In genomic region chr12:62103736-62104135, GRCh38 we compare ENCODE assay signal across 34 cellular contexts.
"Had no signal": no experiment of that assay in that cellular context is flagged by ENCODE, and none has a peak within 500 bp of the region (broad histone marks: within the 10 kb centered on the region; RNA-seq: fewer than 3 reads in every experiment).

No MANE protein-coding gene starts in this region.

- H3K9me3 ChIP-seq: Peyer's patch had no signal

- H3K36me3 ChIP-seq: brain microvascular endothelial cell, cardiac muscle cell, Peyer's patch had no signal

- H3K4me3 ChIP-seq: cardiac muscle cell, K562, Peyer's patch had no signal

- H3K4me3 Mint-ChIP-seq: activated B cell treated with CpG ODN at 0.5 μM for 24 hours; activated CD4-positive, alpha-beta memory T cell treated with anti-CD3 and anti-CD28 coated beads, Interleukin-2, amount 10 ng/mL, durations not matched to agents 7 days and 5 days; activated CD8-positive, alpha-beta memory T cell treated with anti-CD3 and anti-CD28 coated beads, Interleukin-2, amount 10 ng/mL, durations not matched to agents 7 days and 5 days; activated naive CD4-positive, alpha-beta T cell treated with anti-CD3 and anti-CD28 coated beads, Interleukin-2, amount 10 ng/mL, durations not matched to agents 7 days and 5 days; activated naive CD8-positive, alpha-beta T cell; activated naive CD8-positive, alpha-beta T cell treated with anti-CD3 and anti-CD28 coated beads, Interleukin-2, amount 50 U/mL, for 24 hours; central memory CD8-positive, alpha-beta T cell; T-cell had no signal

- H3K27me3 ChIP-seq: brain microvascular endothelial cell, cardiac muscle cell, Peyer's patch had no signal

- H3K27ac Mint-ChIP-seq: activated B cell treated with CpG ODN at 0.5 μM for 24 hours; activated CD4-positive, alpha-beta memory T cell treated with anti-CD3 and anti-CD28 coated beads, Interleukin-2, amount 10 ng/mL, durations not matched to agents 7 days and 5 days; activated CD8-positive, alpha-beta memory T cell treated with anti-CD3 and anti-CD28 coated beads, Interleukin-2, amount 10 ng/mL, durations not matched to agents 7 days and 5 days; activated naive CD4-positive, alpha-beta T cell treated with anti-CD3 and anti-CD28 coated beads, Interleukin-2, amount 10 ng/mL, durations not matched to agents 7 days and 5 days; activated naive CD8-positive, alpha-beta T cell; activated naive CD8-positive, alpha-beta T cell treated with anti-CD3 and anti-CD28 coated beads, Interleukin-2, amount 50 U/mL, for 24 hours; T-cell had no signal

- H3K36me3 Mint-ChIP-seq: activated CD8-positive, alpha-beta memory T cell treated with anti-CD3 and anti-CD28 coated beads, Interleukin-2, amount 10 ng/mL, durations not matched to agents 7 days and 5 days; activated naive CD4-positive, alpha-beta T cell treated with anti-CD3 and anti-CD28 coated beads, Interleukin-2, amount 10 ng/mL, durations not matched to agents 7 days and 5 days; activated naive CD8-positive, alpha-beta T cell; T-cell had no signal

- H3K4me1 ChIP-seq: Peyer's patch had no signal

- H3K27me3 Mint-ChIP-seq: activated CD4-positive, alpha-beta memory T cell treated with anti-CD3 and anti-CD28 coated beads, Interleukin-2, amount 10 ng/mL, durations not matched to agents 7 days and 5 days; activated naive CD4-positive, alpha-beta T cell treated with anti-CD3 and anti-CD28 coated beads, Interleukin-2, amount 10 ng/mL, durations not matched to agents 7 days and 5 days; activated naive CD8-positive, alpha-beta T cell treated with anti-CD3 and anti-CD28 coated beads, Interleukin-2, amount 50 U/mL, for 24 hours; central memory CD8-positive, alpha-beta T cell; T-cell had no signal

- H3K27ac ChIP-seq: brain microvascular endothelial cell, cardiac muscle cell, Peyer's patch, VCaP had no signal

- H3K4me1 Mint-ChIP-seq: activated B cell treated with CpG ODN at 0.5 μM for 24 hours; activated CD4-positive, alpha-beta memory T cell treated with anti-CD3 and anti-CD28 coated beads, Interleukin-2, amount 10 ng/mL, durations not matched to agents 7 days and 5 days; activated CD8-positive, alpha-beta memory T cell treated with anti-CD3 and anti-CD28 coated beads, Interleukin-2, amount 10 ng/mL, durations not matched to agents 7 days and 5 days; activated naive CD4-positive, alpha-beta T cell treated with anti-CD3 and anti-CD28 coated beads, Interleukin-2, amount 10 ng/mL, durations not matched to agents 7 days and 5 days; activated naive CD8-positive, alpha-beta T cell treated with anti-CD3 and anti-CD28 coated beads, Interleukin-2, amount 50 U/mL, for 24 hours; central memory CD8-positive, alpha-beta T cell had no signal

- ATAC-seq: activated CD8-positive, alpha-beta memory T cell treated with anti-CD3 and anti-CD28 coated beads, Interleukin-2, amount 10 ng/mL, durations not matched to agents 7 days and 5 days; activated naive CD8-positive, alpha-beta T cell treated with anti-CD3 and anti-CD28 coated beads, Interleukin-2, amount 50 U/mL, for 24 hours; K562; PC-3; SK-N-SH treated with all-trans-retinoic acid at 6 μM for 48 hours; T-cell had no signal

- H3K9me3 Mint-ChIP-seq: activated B cell treated with CpG ODN at 0.5 μM for 24 hours; activated CD4-positive, alpha-beta memory T cell treated with anti-CD3 and anti-CD28 coated beads, Interleukin-2, amount 10 ng/mL, durations not matched to agents 7 days and 5 days; activated naive CD4-positive, alpha-beta T cell treated with anti-CD3 and anti-CD28 coated beads, Interleukin-2, amount 10 ng/mL, durations not matched to agents 7 days and 5 days; activated naive CD8-positive, alpha-beta T cell treated with anti-CD3 and anti-CD28 coated beads, Interleukin-2, amount 50 U/mL, for 24 hours; T-cell had no signal

- DNase-seq: activated B cell treated with CpG ODN at 0.5 μM for 24 hours; activated CD4-positive, alpha-beta memory T cell treated with anti-CD3 and anti-CD28 coated beads, Interleukin-2, amount 10 ng/mL, durations not matched to agents 7 days and 5 days; activated CD4-positive, alpha-beta T cell treated with anti-CD3 and anti-CD28 coated beads for 48 hours; activated CD4-positive, CD25-positive, alpha-beta regulatory T cell treated with anti-CD3 and anti-CD28 coated beads, Interleukin-2, amount 50 U/mL, for 72 hours; activated CD8-positive, alpha-beta memory T cell treated with anti-CD3 and anti-CD28 coated beads for 24 hours; activated CD8-positive, alpha-beta memory T cell treated with anti-CD3 and anti-CD28 coated beads, Interleukin-2, amount 10 ng/mL, durations not matched to agents 7 days and 5 days; activated CD8-positive, alpha-beta memory T cell treated with anti-CD3 and anti-CD28 coated beads, Interleukin-2, amount 50 U/mL, for 48 hours; activated effector memory CD4-positive, alpha-beta T cell treated with Interleukin-2 at 50 U/mL for 16 hours; activated naive CD4-positive, alpha-beta T cell treated with anti-CD3 and anti-CD28 coated beads, Interleukin-2, amount 10 ng/mL, durations not matched to agents 7 days and 5 days; activated naive CD8-positive, alpha-beta T cell treated with anti-CD3 and anti-CD28 coated beads, Interleukin-2, amount 50 U/mL, for 24 hours; activated T-cell treated with anti-CD3 and anti-CD28 coated beads, Interleukin-2, amount 50 U/mL, for 48 hours; anterior cingulate cortex; brain microvascular endothelial cell; NCI-H1105; NCI-H1417 treated with DMSO at 0.1 percent for 48 hours; NCI-H187 treated with DMSO at 0.1 percent for 48 hours; NCI-H2081; NCI-H510A; NCI-H526; NCI-H748 treated with DMSO at 0.1 percent for 48 hours; NK-92 treated with Interleukin-12 subunit alpha and Interleukin-12 subunit beta, amount 100 ng/mL, for 24 hours; PC-3; Peyer's patch; RPMI8226; SIG-M5; T-cell; T-helper 2 cell; T-helper 9 cell had no signal
